9 cellular contexts compared by ENCODE assay signal in genomic region chr20:53736122-53736756, GRCh38.
DNase-seq lines count a peak whose midpoint lies in the region; ATAC-seq lines count a peak whose summit lies in the region.
"Had no signal": no experiment of that assay in that cellular context is flagged by ENCODE, and none has a peak within 500 bp of the region (broad histone marks: within the 10 kb centered on the region; RNA-seq: fewer than 3 reads in every experiment).

No MANE protein-coding gene starts in this region.

- ATAC-seq in stimulated activated naive CD8-positive, alpha-beta T cell treated with anti-CD3 and anti-CD28 coated beads, Interleukin-15, Interleukin-2, amounts not matched to agents 100 U/mL and 50 U/mL, for 24 hours: no peak
- ATAC-seq in T-helper 17 cell (no peak), GM18519 (IDR thresholded peaks at IDR 0.05; ENCODE audit: low FRiP score, unreplicated experiment) (no peak)

- no peaks in the 10 kb centered on the region for H3K9me3 ChIP-seq in T-helper 17 cell (ENCODE audit: control insufficient read depth, low read length, poor library complexity, severe bottlenecking)

- H3K4me3 Mint-ChIP-seq in stimulated activated naive CD8-positive, alpha-beta T cell treated with anti-CD3 and anti-CD28 coated beads, Interleukin-15, Interleukin-2, amounts not matched to agents 100 ng/mL and 50 ng/mL, for 24 hours: peak overlapping the region; percentile 71
- peak overlapping the region; percentile 37 for H3K4me3 Mint-ChIP-seq in activated T-helper 1 cell treated with anti-CD3 and anti-CD28 coated beads, Interleukin-12 subunit alpha, Interleukin-12 subunit beta, Interleukin-2, Interleukin-4 antibody, amounts not matched to agents 30 ng/mL and 10 ng/mL and 1 ng/mL, durations not matched to agents 14 hours and 24 hours and 36 hours
- no peak overlapping the region for H3K4me3 Mint-ChIP-seq in T-helper 17 cell

- DNase-seq in stimulated activated naive CD8-positive, alpha-beta T cell treated with anti-CD3 and anti-CD28 coated beads, Interleukin-15, Interleukin-2, amounts not matched to agents 100 U/mL and 50 U/mL, for 24 hours: no peak
- no peak for DNase-seq in activated T-helper 1 cell treated with anti-CD3 and anti-CD28 coated beads, Interleukin-12 subunit alpha, Interleukin-12 subunit beta, Interleukin-2, Interleukin-4 antibody, amounts not matched to agents 30 ng/mL and 10 ng/mL and 1 ng/mL, durations not matched to agents 14 hours and 24 hours and 36 hours (ENCODE audit: low spot score)
- DNase-seq in left kidney (ENCODE audit: low read depth, low spot score) (peak; percentile 39), NCI-H187 treated with DMSO at 0.1 percent for 48 hours (lab: John Stamatoyannopoulos, UW) (no peak), AG08396 (ENCODE audit: low spot score) (no peak), T-helper 17 cell (no peak)
- DNase-seq: GOT3 had no signal

- no peaks in the 10 kb centered on the region for H3K9me3 Mint-ChIP-seq in stimulated activated naive CD8-positive, alpha-beta T cell treated with anti-CD3 and anti-CD28 coated beads, Interleukin-15, Interleukin-2, amounts not matched to agents 100 ng/mL and 50 ng/mL, for 24 hours
- no peaks in the 10 kb centered on the region for H3K9me3 Mint-ChIP-seq in activated T-helper 1 cell treated with anti-CD3 and anti-CD28 coated beads, Interleukin-12 subunit alpha, Interleukin-12 subunit beta, Interleukin-2, Interleukin-4 antibody, amounts not matched to agents 30 ng/mL and 10 ng/mL and 1 ng/mL, durations not matched to agents 14 hours and 24 hours and 36 hours

- intact Hi-C loops in activated T-helper 1 cell treated with anti-CD3 and anti-CD28 coated beads, Interleukin-12 subunit alpha, Interleukin-12 subunit beta, Interleukin-2, Interleukin-4 antibody, amounts not matched to agents 30 ng/mL and 10 ng/mL and 1 ng/mL, durations not matched to agents 14 hours and 24 hours and 36 hours (cut with micrococcal nuclease): no loop called here

- H3K27ac Mint-ChIP-seq in stimulated activated naive CD8-positive, alpha-beta T cell treated with anti-CD3 and anti-CD28 coated beads, Interleukin-15, Interleukin-2, amounts not matched to agents 100 ng/mL and 50 ng/mL, for 24 hours: peak overlapping the region; percentile 96
- H3K27ac Mint-ChIP-seq in activated T-helper 1 cell treated with anti-CD3 and anti-CD28 coated beads, Interleukin-12 subunit alpha, Interleukin-12 subunit beta, Interleukin-2, Interleukin-4 antibody, amounts not matched to agents 30 ng/mL and 10 ng/mL and 1 ng/mL, durations not matched to agents 14 hours and 24 hours and 36 hours: peak overlapping the region; percentile 90
- H3K27ac Mint-ChIP-seq in T-helper 17 cell: no peak overlapping the region

- H3K4me1 Mint-ChIP-seq in stimulated activated naive CD8-positive, alpha-beta T cell treated with anti-CD3 and anti-CD28 coated beads, Interleukin-15, Interleukin-2, amounts not matched to agents 100 ng/mL and 50 ng/mL, for 24 hours (ENCODE audit: low read depth): peaks cover 58% of the 10 kb centered on the region
- H3K4me1 Mint-ChIP-seq in activated T-helper 1 cell treated with anti-CD3 and anti-CD28 coated beads, Interleukin-12 subunit alpha, Interleukin-12 subunit beta, Interleukin-2, Interleukin-4 antibody, amounts not matched to agents 30 ng/mL and 10 ng/mL and 1 ng/mL, durations not matched to agents 14 hours and 24 hours and 36 hours (ENCODE audit: low read depth): peaks cover 68% of the 10 kb centered on the region
- peaks cover 31% of the 10 kb centered on the region for H3K4me1 Mint-ChIP-seq in T-helper 17 cell

- no peaks in the 10 kb centered on the region for H3K36me3 Mint-ChIP-seq in stimulated activated naive CD8-positive, alpha-beta T cell treated with anti-CD3 and anti-CD28 coated beads, Interleukin-15, Interleukin-2, amounts not matched to agents 100 ng/mL and 50 ng/mL, for 24 hours (ENCODE audit: low read depth)
- no peaks in the 10 kb centered on the region for H3K36me3 Mint-ChIP-seq in activated T-helper 1 cell treated with anti-CD3 and anti-CD28 coated beads, Interleukin-12 subunit alpha, Interleukin-12 subunit beta, Interleukin-2, Interleukin-4 antibody, amounts not matched to agents 30 ng/mL and 10 ng/mL and 1 ng/mL, durations not matched to agents 14 hours and 24 hours and 36 hours (ENCODE audit: low read depth)
- H3K36me3 Mint-ChIP-seq in T-helper 17 cell (ENCODE audit: low read depth): no peaks in the 10 kb centered on the region

- H3K27me3 Mint-ChIP-seq in stimulated activated naive CD8-positive, alpha-beta T cell treated with anti-CD3 and anti-CD28 coated beads, Interleukin-15, Interleukin-2, amounts not matched to agents 100 ng/mL and 50 ng/mL, for 24 hours: no peaks in the 10 kb centered on the region
- H3K27me3 Mint-ChIP-seq in activated T-helper 1 cell treated with anti-CD3 and anti-CD28 coated beads, Interleukin-12 subunit alpha, Interleukin-12 subunit beta, Interleukin-2, Interleukin-4 antibody, amounts not matched to agents 30 ng/mL and 10 ng/mL and 1 ng/mL, durations not matched to agents 14 hours and 24 hours and 36 hours (ENCODE audit: insufficient read depth): no peaks in the 10 kb centered on the region
- no peaks in the 10 kb centered on the region for H3K27me3 Mint-ChIP-seq in T-helper 17 cell
